14 cellular contexts compared by ENCODE assay signal in the genomic region with DNA sequence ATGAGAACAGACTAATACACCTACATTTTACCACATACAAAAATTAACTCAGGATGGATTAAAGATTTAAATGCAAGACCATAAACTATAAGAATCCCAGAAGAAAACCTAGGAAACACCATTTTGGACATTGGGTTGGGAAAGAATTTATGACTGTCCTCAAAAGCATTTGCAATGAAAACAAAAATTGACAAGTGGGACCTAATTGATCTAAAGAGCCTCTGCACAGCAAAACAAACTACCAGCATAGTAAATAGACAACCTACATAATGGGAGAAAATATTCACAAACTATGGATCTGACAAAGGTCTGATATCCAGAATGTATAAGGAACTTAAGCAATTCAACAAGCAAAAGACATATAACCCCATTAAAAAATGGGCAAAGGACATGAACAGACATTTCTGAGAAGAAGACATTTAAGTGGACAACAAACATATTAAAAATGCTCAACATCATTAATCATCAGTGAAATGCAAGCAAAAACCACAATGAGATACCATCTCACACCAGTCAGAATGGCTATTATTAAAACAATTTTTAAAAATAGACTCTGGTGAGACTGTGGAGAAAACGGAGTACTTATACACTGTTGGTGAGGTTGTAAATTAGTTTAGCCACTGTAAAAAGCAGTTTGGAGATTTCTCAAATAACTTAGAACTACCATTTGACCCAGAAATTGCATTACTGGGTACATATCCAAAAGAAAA.
"Had no signal": no experiment of that assay in that cellular context is flagged by ENCODE, and none has a peak within 500 bp of the region (broad histone marks: within the 10 kb centered on the region; RNA-seq: fewer than 3 reads in every experiment).

No MANE protein-coding gene starts in this region.

- H3K4me1 Mint-ChIP-seq: activated naive CD4-positive, alpha-beta T cell treated with anti-CD3 and anti-CD28 coated beads, Interleukin-2, amount 10 ng/mL, durations not matched to agents 7 days and 5 days had no signal

- ATAC-seq: esophagus mucosa, left ventricle myocardium superior, pancreas had no signal

- H3K27me3 ChIP-seq: brain microvascular endothelial cell, stomach had no signal

- H3K36me3 ChIP-seq: adrenal gland, brain microvascular endothelial cell, pancreas, stomach, thoracic aorta had no signal

- H3K9me3 ChIP-seq: adrenal gland, pancreas, stomach, thoracic aorta had no signal

- H3K27ac Mint-ChIP-seq: activated naive CD4-positive, alpha-beta T cell treated with anti-CD3 and anti-CD28 coated beads, Interleukin-2, amount 10 ng/mL, durations not matched to agents 7 days and 5 days; activated T-helper 2 cell treated with anti-CD3 and anti-CD28 coated beads, Interferon-gamma antibody, Interleukin-2, Interleukin-4, amounts not matched to agents 10 μg/mL and 5 μg/mL and 100 μg/mL, durations not matched to agents 14 hours and 24 hours and 36 hours had no signal

- H3K36me3 Mint-ChIP-seq: activated naive CD4-positive, alpha-beta T cell treated with anti-CD3 and anti-CD28 coated beads, Interleukin-2, amount 10 ng/mL, durations not matched to agents 7 days and 5 days had no signal

- H3K4me3 Mint-ChIP-seq: activated naive CD4-positive, alpha-beta T cell treated with anti-CD3 and anti-CD28 coated beads, Interleukin-2, amount 10 ng/mL, durations not matched to agents 7 days and 5 days had no signal

- H3K27me3 Mint-ChIP-seq: activated naive CD4-positive, alpha-beta T cell treated with anti-CD3 and anti-CD28 coated beads, Interleukin-2, amount 10 ng/mL, durations not matched to agents 7 days and 5 days had no signal

- H3K27ac ChIP-seq: adrenal gland, brain microvascular endothelial cell, pancreas, stomach, thoracic aorta had no signal

- DNase-seq: activated CD4-positive, alpha-beta T cell treated with anti-CD3 and anti-CD28 coated beads, Interleukin-2, amount 50 U/mL, for 1 hour; activated naive CD4-positive, alpha-beta T cell treated with anti-CD3 and anti-CD28 coated beads, Interleukin-2, amount 10 ng/mL, durations not matched to agents 7 days and 5 days; activated T-cell treated with anti-CD3 and anti-CD28 coated beads for 4 hours; adrenal gland; brain microvascular endothelial cell; kidney; left ventricle myocardium superior; pancreas; stimulated activated CD4-positive, alpha-beta T cell treated with anti-CD3 and anti-CD28 coated beads, Interleukin-4, amount 100 ng/mL, for 4 hours; stomach; T-helper 2 cell had no signal

- H3K4me1 ChIP-seq: adrenal gland, pancreas, stomach had no signal

- H3K9me3 Mint-ChIP-seq: activated naive CD4-positive, alpha-beta T cell treated with anti-CD3 and anti-CD28 coated beads, Interleukin-2, amount 10 ng/mL, durations not matched to agents 7 days and 5 days; activated T-helper 2 cell treated with anti-CD3 and anti-CD28 coated beads, Interferon-gamma antibody, Interleukin-2, Interleukin-4, amounts not matched to agents 10 μg/mL and 5 μg/mL and 100 μg/mL, durations not matched to agents 14 hours and 24 hours and 36 hours had no signal

- H3K4me3 ChIP-seq: adrenal gland, pancreas, stomach, thoracic aorta had no signal
